1 cellular context compared by ENCODE assay signal in genomic region chr6:63448229-63448628, GRCh38.
TF ChIP-seq lines count a peak whose summit lies in the region.

No MANE protein-coding gene starts in this region.

TF ChIP-seq in SK-N-SH treated with all-trans-retinoic acid at 6 μM for 48 hours, 23 proteins besides CTCF, POLR2A, EP300 and RAD21 (continued from another document):
- TF ChIP-seq TSHZ2 (CRISPR knock-in tag; IDR thresholded peaks at IDR 0.05): no peak
- TF ChIP-seq ZFP30 (CRISPR knock-in tag; IDR thresholded peaks at IDR 0.05): no peak
- TF ChIP-seq, protein P1, sequence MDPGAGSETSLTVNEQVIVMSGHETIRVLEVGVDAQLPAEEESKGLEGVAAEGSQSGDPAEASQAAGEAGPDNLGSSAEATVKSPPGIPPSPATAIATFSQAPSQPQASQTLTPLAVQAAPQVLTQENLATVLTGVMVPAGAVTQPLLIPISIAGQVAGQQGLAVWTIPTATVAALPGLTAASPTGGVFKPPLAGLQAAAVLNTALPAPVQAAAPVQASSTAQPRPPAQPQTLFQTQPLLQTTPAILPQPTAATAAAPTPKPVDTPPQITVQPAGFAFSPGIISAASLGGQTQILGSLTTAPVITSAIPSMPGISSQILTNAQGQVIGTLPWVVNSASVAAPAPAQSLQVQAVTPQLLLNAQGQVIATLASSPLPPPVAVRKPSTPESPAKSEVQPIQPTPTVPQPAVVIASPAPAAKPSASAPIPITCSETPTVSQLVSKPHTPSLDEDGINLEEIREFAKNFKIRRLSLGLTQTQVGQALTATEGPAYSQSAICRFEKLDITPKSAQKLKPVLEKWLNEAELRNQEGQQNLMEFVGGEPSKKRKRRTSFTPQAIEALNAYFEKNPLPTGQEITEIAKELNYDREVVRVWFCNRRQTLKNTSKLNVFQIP (CRISPR knock-in tag; IDR thresholded peaks at IDR 0.05; ENCODE audit: borderline replicate concordance, low read depth): no peak
- TF ChIP-seq CSRNP3 (CRISPR knock-in tag; IDR thresholded peaks at IDR 0.05): no peak
- TF ChIP-seq ZFP3 (CRISPR knock-in tag; IDR thresholded peaks at IDR 0.05): no peak
